ENCODE assay signal across 23 cellular contexts in genomic region chr20:53853451-53853713, GRCh38.
"Had no signal": no experiment of that assay in that cellular context is flagged by ENCODE, and none has a peak within 500 bp of the region (broad histone marks: within the 10 kb centered on the region; RNA-seq: fewer than 3 reads in every experiment).

No MANE protein-coding gene starts in this region.

- H3K9me3 Mint-ChIP-seq: natural killer cell treated with Interleukin-12 subunit alpha and Interleukin-12 subunit beta and Interleukin-15 and Interleukin-18, amount 100 ng/mL, for 72 hours had no signal

- H3K9me3 ChIP-seq: right atrium auricular region, stomach, thoracic aorta had no signal

- H3K36me3 Mint-ChIP-seq: natural killer cell treated with Interleukin-12 subunit alpha and Interleukin-12 subunit beta and Interleukin-15 and Interleukin-18, amount 100 ng/mL, for 72 hours had no signal

- H3K4me3 Mint-ChIP-seq: natural killer cell treated with Interleukin-12 subunit alpha and Interleukin-12 subunit beta and Interleukin-15 and Interleukin-18, amount 100 ng/mL, for 72 hours had no signal

- DNase-seq: dorsolateral prefrontal cortex; effector CD8-positive, alpha-beta T cell; foreskin melanocyte; head of caudate nucleus; kidney; left colon; left ventricle myocardium superior; mesenchymal stem cell; midbrain; small intestine; stimulated activated CD4-positive, alpha-beta T cell treated with anti-CD3 and anti-CD28 coated beads, Interleukin-12 subunit alpha, Interleukin-12 subunit beta, amount 100 ng/mL, for 4 hours; stimulated activated CD4-positive, alpha-beta T cell treated with anti-CD3 and anti-CD28 coated beads, Interleukin-2, amount 100 ng/mL, for 48 hours; stimulated activated CD8-positive, alpha-beta memory T cell treated with anti-CD3 and anti-CD28 coated beads, Interleukin-4, amount 100 ng/mL, for 48 hours; stimulated activated naive CD4-positive, alpha-beta T cell; stomach; substantia nigra; trophoblast cell had no signal

- H3K27ac ChIP-seq: coronary artery, dorsolateral prefrontal cortex, hepatocyte, right atrium auricular region, stomach, thoracic aorta had no signal

- H3K4me2 ChIP-seq: hepatocyte had no signal

- H3K36me3 ChIP-seq: right atrium auricular region, stomach, thoracic aorta had no signal

- H3K27me3 ChIP-seq: dorsolateral prefrontal cortex, hepatocyte, right atrium auricular region, stomach had no signal

- ATAC-seq: left colon; left ventricle myocardium superior; natural killer cell treated with Interleukin-12 subunit alpha and Interleukin-12 subunit beta and Interleukin-15 and Interleukin-18, amount 100 ng/mL, for 72 hours had no signal

- H3K79me2 ChIP-seq: hepatocyte had no signal

- H2AFZ ChIP-seq: hepatocyte had no signal

- H3K27me3 Mint-ChIP-seq: natural killer cell treated with Interleukin-12 subunit alpha and Interleukin-12 subunit beta and Interleukin-15 and Interleukin-18, amount 100 ng/mL, for 72 hours had no signal

- H3K4me3 ChIP-seq: coronary artery, dorsolateral prefrontal cortex, hepatocyte, lung, right atrium auricular region, stomach, thoracic aorta had no signal
